In the genomic region with DNA sequence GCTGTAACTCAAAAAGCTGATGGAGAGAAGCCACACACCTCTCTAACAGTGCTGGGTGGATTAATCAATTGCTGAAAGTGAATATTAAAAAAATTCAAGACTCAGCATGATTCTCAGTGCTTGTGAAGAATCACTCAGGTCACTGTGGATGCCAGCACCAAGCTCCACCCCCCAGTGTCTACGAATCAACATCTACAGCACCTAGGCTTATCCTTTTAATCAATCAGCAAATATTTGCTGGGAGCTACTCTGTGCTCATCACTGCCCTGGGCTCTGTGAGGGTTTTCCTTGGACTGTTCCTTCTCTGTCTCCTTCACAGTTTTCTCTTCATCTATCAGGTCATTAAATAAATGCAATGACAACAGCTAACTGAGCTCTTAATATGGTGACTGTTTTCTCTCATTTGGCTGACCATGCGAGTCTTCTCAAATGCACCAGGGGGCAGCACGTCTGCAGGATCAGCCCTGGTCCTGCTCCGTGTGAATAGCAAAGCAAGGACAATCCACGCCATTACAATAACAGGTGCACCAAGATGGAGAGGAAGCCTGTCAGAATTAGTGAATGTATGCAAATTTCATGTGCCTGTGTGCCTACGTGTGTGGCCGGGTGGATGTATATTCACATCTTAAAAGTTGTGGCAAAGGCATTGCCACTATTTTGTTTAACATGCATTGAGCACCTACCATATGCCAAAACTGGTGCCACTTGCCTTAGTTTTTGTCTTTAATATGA, we compare ENCODE assay signal across 10 cellular contexts. TPM values are rescaled to one million over a fixed set of nuclear protein-coding genes. Genes with fewer than 3 reads are reported as not detected.
A peak's percentile ranks its signal among the peaks of the same experiment; 100 is the strongest.
DNase-seq lines count a peak whose midpoint lies in the region; TF ChIP-seq lines count a peak whose summit lies in the region.
"Had no signal": no experiment of that assay in that cellular context is flagged by ENCODE, and none has a peak within 500 bp of the region (broad histone marks: within the 10 kb centered on the region; RNA-seq: fewer than 3 reads in every experiment).

No MANE protein-coding gene starts in this region.

- H3K27me3 ChIP-seq in HAP-1 (ENCODE audit: low read depth): no peaks in the 10 kb centered on the region
- H3K27me3 ChIP-seq in MM.1S (replicated peaks; ENCODE audit: insufficient read depth, low read length): no peaks in the 10 kb centered on the region

- H3K9me2 ChIP-seq in MM.1S (replicated peaks; ENCODE audit: insufficient read depth, low read length): no peaks in the 10 kb centered on the region

- H4K20me1 ChIP-seq in MM.1S (ENCODE audit: insufficient read depth, low read length): no peaks in the 10 kb centered on the region
- H4K20me1 ChIP-seq: BLaER1 had no signal

- no peak overlapping the region for H3K27ac Mint-ChIP-seq in immature natural killer cell

- H3K27me3 Mint-ChIP-seq in immature natural killer cell (ENCODE audit: low read depth in 3 of 3): peaks cover 2 to 3% (median 3%) of the 10 kb centered on the region in 3 donors

- no peaks in the 10 kb centered on the region for H3K4me1 Mint-ChIP-seq in immature natural killer cell

- in situ Hi-C loops in HAP-1 (cut with MboI; ENCODE audit: low sequenced_read_pairs) (loop anchor here (10.0 kb wide), 1 partner anchor 169 kb away; no protein-coding TSS in a partner anchor), astrocyte of the spinal cord (cut with HindIII; ENCODE audit: low sequenced_read_pairs) (no loop called here)

- no peaks in the 10 kb centered on the region for H3K36me3 Mint-ChIP-seq in immature natural killer cell

- no peaks in the 10 kb centered on the region for H3F3A ChIP-seq in MM.1S (ENCODE audit: insufficient read depth, low read length)

- H3K36me3 ChIP-seq in HAP-1 (replicated peaks): peaks cover 3% of the 10 kb centered on the region
- no peaks in the 10 kb centered on the region for H3K36me3 ChIP-seq in MM.1S (replicated peaks; ENCODE audit: insufficient read depth, low read length)
- H3K36me3 ChIP-seq: BLaER1 had no signal

- no peak overlapping the region for H3K9ac ChIP-seq in MM.1S (ENCODE audit: low read length)
- H3K9ac ChIP-seq: BLaER1 had no signal

- H3K4me3 ChIP-seq in HAP-1 (no peak overlapping the region), MM.1S (ENCODE audit: low read length) (no peak overlapping the region), astrocyte of the spinal cord (ENCODE audit: low read depth, low read length) (no peak overlapping the region)
- H3K4me3 ChIP-seq: BLaER1 had no signal

- no peak overlapping the region for H3K4me2 ChIP-seq in MM.1S (ENCODE audit: low read depth, low read length)
- H3K4me2 ChIP-seq: BLaER1 had no signal

- peak; percentile 69 for TF ChIP-seq CTCF in MM.1S (IDR thresholded peaks at IDR 0.05; ENCODE audit: low read length)
- TF ChIP-seq CTCF in astrocyte of the spinal cord (IDR thresholded peaks at IDR 0.05; ENCODE audit: low read depth, low read length): peak; percentile 89

- no peak overlapping the region for H3K27ac ChIP-seq in MM.1S (ENCODE audit: low read length)
- H3K27ac ChIP-seq: BLaER1, epithelial cell of prostate had no signal

- H3K4me3 Mint-ChIP-seq in immature natural killer cell: no peak overlapping the region

- no peaks in the 10 kb centered on the region for H3K79me2 ChIP-seq in MM.1S (ENCODE audit: low read length)

- H3K9me3 Mint-ChIP-seq in immature natural killer cell: no peaks in the 10 kb centered on the region

- H3K4me1 ChIP-seq in HAP-1: no peaks in the 10 kb centered on the region
- H3K4me1 ChIP-seq in MM.1S (ENCODE audit: low read length): no peaks in the 10 kb centered on the region

- DNase-seq in NCI-H1436 (lab: John Stamatoyannopoulos, UW): peak; percentile 17
- no peak for DNase-seq in NCI-H1436 treated with DMSO at 0.1 percent for 48 hours (lab: John Stamatoyannopoulos, UW)
- DNase-seq in HAP-1 (ENCODE audit: low spot score in 2 of 2): peak; percentile 78 to 79
- DNase-seq in MM.1S: peak; percentile 61
- peak; percentile 50 for DNase-seq in RPMI8226
- DNase-seq in astrocyte of the spinal cord (ENCODE audit: low read depth, low spot score): peak; percentile 50
- peak in 2 of 3 donors; percentile 14 to 25 for DNase-seq in immature natural killer cell
- DNase-seq in stimulated activated CD4-positive, alpha-beta T cell treated with anti-CD3 and anti-CD28 coated beads, Interleukin-1b, Interleukin-23, amount 100 ng/mL, for 48 hours: peak; percentile 52

- no peak overlapping the region for H2AFZ ChIP-seq in MM.1S (ENCODE audit: low read length)

- H3K9me3 ChIP-seq in HAP-1 (peaks cover 5% of the 10 kb centered on the region), MM.1S (replicated peaks; ENCODE audit: insufficient read depth, low read length) (no peaks in the 10 kb centered on the region)

RNA-seq across cellular contexts. Expression of gene C13orf42, which starts 14.6 kb away (rescaled TPM):
- not detected for polyA plus RNA-seq in immature natural killer cell
